ENCODE assay signal across 8 cellular contexts in genomic region chr7:100889761-100890639, GRCh38. TPM values are rescaled to one million over a fixed set of nuclear protein-coding genes. Genes with fewer than 3 reads are reported as not detected.
DNase-seq lines count a peak whose midpoint lies in the region; ATAC-seq, FAIRE-seq and TF ChIP-seq lines count a peak whose summit lies in the region.

No MANE protein-coding gene starts in this region.

- H3K9me3 Mint-ChIP-seq in central memory CD8-positive, alpha-beta T cell: no peaks in the 10 kb centered on the region

- ATAC-seq in GM18909 (IDR thresholded peaks at IDR 0.05; ENCODE audit: poor library complexity, unreplicated experiment) (peak; percentile 75), HG03159 (IDR thresholded peaks at IDR 0.05; ENCODE audit: unreplicated experiment) (peak; percentile 60)
- ATAC-seq in central memory CD8-positive, alpha-beta T cell (replicated peaks; ENCODE audit: extremely low read depth, poor library complexity, severe bottlenecking): peak; percentile 78

- H3K4me1 ChIP-seq in kidney (ENCODE audit: control insufficient read depth in 1 of 2, insufficient read depth in 1 of 2, low read depth in 1 of 2, low read length in 2 of 2): peaks cover 4 to 18% of the 10 kb centered on the region in 2 donors

- no peak for DNase-seq in AG04449 (ENCODE audit: low read depth, low spot score)
- peak; percentile 31 to 92 for DNase-seq in NCI-H446 (lab: John Stamatoyannopoulos, UW)
- peak; percentile 79 for DNase-seq in activated CD4-positive, CD25-positive, alpha-beta regulatory T cell treated with anti-CD3 and anti-CD28 coated beads, Interleukin-2, amount 50 U/mL, for 16 hours (ENCODE audit: low read depth, low spot score)
- DNase-seq in central memory CD8-positive, alpha-beta T cell (ENCODE audit: low spot score in 2 of 2): peak; percentile 76 to 84
- DNase-seq in kidney: peak; percentile 99
- DNase-seq in stimulated activated CD4-positive, alpha-beta T cell treated with anti-CD3 and anti-CD28 coated beads, Interleukin-12 subunit alpha, Interleukin-12 subunit beta, amount 100 ng/mL, for 48 hours (ENCODE audit: low read depth in 2 of 3, low spot score in 1 of 3): peak; percentile 77 to 89 (median 83)

- H3K4me3 Mint-ChIP-seq in central memory CD8-positive, alpha-beta T cell: peak overlapping the region; percentile 77

- H3K4me3 ChIP-seq in AG04449 (ENCODE audit: low read depth, low read length) (peak overlapping the region; percentile 63), kidney (ENCODE audit: low read length in 2 of 2) (peak overlapping the region; percentile 71 to 72)

- POLR2A ChIA-PET in AG04449 (lab: Yijun Ruan, JAX): interaction anchor here (0.5 to 1.9 kb wide), 19 partner anchors 12 to 461 kb away, joined by 3 to 27 read pairs (median 3); partner anchors contain the start of genes POP7, SERPINE1, SRRT and ZCWPW1

- FAIRE-seq in kidney (lab: Jason Lieb, UNC): no peak

- peaks cover 34% of the 10 kb centered on the region for H3K27me3 Mint-ChIP-seq in central memory CD8-positive, alpha-beta T cell

- intact Hi-C loops in kidney (cut with DNase I): no loop called here

- no peaks in the 10 kb centered on the region for H3K9me3 ChIP-seq in kidney (ENCODE audit: control insufficient read depth in 1 of 2, low read length in 2 of 2)

- peak overlapping the region; percentile 89 to 95 for H3K27ac ChIP-seq in kidney (ENCODE audit: low read depth in 2 of 2, low read length in 2 of 2)

- H3K36me3 ChIP-seq in kidney (ENCODE audit: control insufficient read depth in 1 of 2, insufficient read depth in 2 of 2, low read length in 2 of 2): peaks cover 27 to 38% of the 10 kb centered on the region in 2 donors

- H3K27ac Mint-ChIP-seq in central memory CD8-positive, alpha-beta T cell (ENCODE audit: low read depth): no peak overlapping the region

- H3K36me3 Mint-ChIP-seq in central memory CD8-positive, alpha-beta T cell (ENCODE audit: insufficient read depth): peaks cover 40% of the 10 kb centered on the region

- peak overlapping the region; percentile 60 to 67 for H3K9ac ChIP-seq in kidney (ENCODE audit: low read length in 2 of 2)

- TF ChIP-seq CTCF in AG04449 (IDR thresholded peaks at IDR 0.05; ENCODE audit: insufficient read depth, low read length, missing control alignments) (no peak), kidney (IDR thresholded peaks at IDR 0.05; ENCODE audit: borderline replicate concordance, extremely low read depth, insufficient read depth) (no peak)

- H3K4me1 Mint-ChIP-seq in central memory CD8-positive, alpha-beta T cell: peaks cover 53% of the 10 kb centered on the region

- CTCF ChIA-PET in AG04449 (lab: Yijun Ruan, JAX): interaction anchor here (0.9 to 3.0 kb wide), 12 partner anchors 9 to 354 kb away, joined by 3 to 21 read pairs (median 4); partner anchors contain the start of genes POP7, SLC12A9 and SRRT

RNA-seq across cellular contexts. Expression of gene UFSP1, which starts 0.5 kb away (rescaled TPM):
- 3.4 TPM for total RNA-seq in kidney
- 3.8 TPM for polyA plus RNA-seq in kidney (ENCODE audit: insufficient read depth, low read depth, low replicate concordance)

RNA-seq across cellular contexts. Expression of gene ACHE, which starts 5.7 kb away (rescaled TPM):
- total RNA-seq in kidney: 3.6 TPM
- 1.6 TPM for polyA plus RNA-seq in kidney (ENCODE audit: insufficient read depth, low read depth, low replicate concordance)

RNA-seq across cellular contexts. Expression of gene SRRT, which starts 15.1 kb away (rescaled TPM):
- 127 TPM for total RNA-seq in kidney
- polyA plus RNA-seq in kidney (ENCODE audit: insufficient read depth, low read depth, low replicate concordance): 58.2 TPM

RNA-seq across cellular contexts. Expression of gene TRIP6, which starts 22.8 kb away (rescaled TPM):
- 74.4 TPM for total RNA-seq in kidney
- 92.6 TPM for polyA plus RNA-seq in kidney (ENCODE audit: insufficient read depth, low read depth, low replicate concordance)

RNA-seq across cellular contexts. Expression of gene SLC12A9, which starts 37.5 kb away (rescaled TPM):
- 29.9 TPM for total RNA-seq in kidney
- polyA plus RNA-seq in kidney (ENCODE audit: insufficient read depth, low read depth, low replicate concordance): 19.7 TPM
